In the genomic region with DNA sequence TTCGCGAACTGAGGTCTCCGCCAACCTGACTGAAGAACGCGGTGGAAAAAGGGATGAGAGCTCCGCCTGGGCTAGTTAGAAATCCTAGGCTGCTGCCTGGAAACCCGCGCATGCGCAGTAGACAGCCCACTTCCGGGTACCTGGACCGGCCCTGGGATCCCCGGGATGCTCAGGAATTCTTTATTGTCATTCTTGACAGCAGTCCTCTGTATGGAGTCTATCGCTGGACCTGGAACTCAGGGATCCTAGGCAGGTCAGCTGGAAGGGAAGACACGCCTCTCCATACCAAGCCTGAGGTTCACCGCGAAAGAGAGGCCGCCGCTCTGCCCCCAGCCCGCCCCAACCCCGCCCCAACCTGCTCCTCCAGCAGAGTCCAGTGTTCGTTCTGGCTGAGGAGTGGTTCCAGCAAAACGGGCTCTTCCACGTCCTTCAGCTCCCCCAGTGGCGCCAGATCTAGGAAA, we compare ENCODE assay signal across 9 cellular contexts.
DNase-seq lines count a peak whose midpoint lies in the region; ATAC-seq, FAIRE-seq and TF ChIP-seq lines count a peak whose summit lies in the region.
"Had no signal": no experiment of that assay in that cellular context is flagged by ENCODE, and none has a peak within 500 bp of the region (broad histone marks: within the 10 kb centered on the region; RNA-seq: fewer than 3 reads in every experiment).

No MANE protein-coding gene starts in this region.

- H3K9ac ChIP-seq in GM12878 (ENCODE audit: control insufficient read depth, insufficient read depth, low read length) (no peak overlapping the region), H9 (ENCODE audit: extremely low read depth, insufficient read length, low read length) (no peak overlapping the region)

- H3K27me3 Mint-ChIP-seq in H9 (ENCODE audit: low read depth): peaks cover 20% of the 10 kb centered on the region

- 46% methylated on average over 24 of the region's 24 CpGs for WGBS in GM12878 (ENCODE audit: insufficient coverage, insufficient replicate concordance, low lambda C conversion rate, missing lambda C conversion rate)
- WGBS in H9 (ENCODE audit: extremely low coverage, insufficient read length, low lambda C conversion rate): no CpG with 5 or more reads among the region's 24 CpGs

- no peak overlapping the region for H4K5ac ChIP-seq in H9 (ENCODE audit: insufficient read length, low read depth, low read length)

- TF ChIP-seq CTCF in GM12878 (IDR thresholded peaks at IDR 0.05 in 2 of 3, conservative IDR thresholded peaks at IDR 0.05 in 1 of 3; ENCODE audit: control insufficient read depth in 2 of 3, extremely low read depth in 1 of 3, insufficient read depth in 1 of 3, low read depth in 3 of 3, low read length in 3 of 3) (no peak), H9 (conservative IDR thresholded peaks at IDR 0.05) (no peak)

- no peaks in the 10 kb centered on the region for H3K4me1 Mint-ChIP-seq in H9

- no peak overlapping the region for H3K56ac ChIP-seq in H9 (ENCODE audit: insufficient read length, low read depth, low read length)

- H3K4me3 Mint-ChIP-seq in H9: no peak overlapping the region

- no peak overlapping the region for H2BK12ac ChIP-seq in H9 (ENCODE audit: insufficient read length, low read depth, low read length)

- no peak overlapping the region for H3K4me3 ChIP-seq in GM12878

- no peak overlapping the region for H3K23ac ChIP-seq in H9 (ENCODE audit: insufficient read length, low read depth, low read length)

- H3K27me3 ChIP-seq in GM12878 (replicated peaks in 1 of 2; ENCODE audit: control insufficient read depth in 2 of 2, insufficient read depth in 2 of 2, low read length in 1 of 2) (no peaks in the 10 kb centered on the region), H9 (ENCODE audit: insufficient read depth, low read length) (no peaks in the 10 kb centered on the region)

- peaks cover 91 to 93% of the 10 kb centered on the region in 2 experiments for H3K9me3 Mint-ChIP-seq in H9

- ATAC-seq in GM21381 (IDR thresholded peaks at IDR 0.05; ENCODE audit: unreplicated experiment): peak; percentile 56
- peak; percentile 93 for ATAC-seq in GM12878
- ATAC-seq in HG03095 (IDR thresholded peaks at IDR 0.05; ENCODE audit: unreplicated experiment): no peak

- H3K27ac Mint-ChIP-seq in H9: no peak overlapping the region

- H3K4me1 ChIP-seq in GM12878 (ENCODE audit: control insufficient read depth, insufficient read depth, low read length) (no peaks in the 10 kb centered on the region), H9 (ENCODE audit: insufficient read depth, low read length) (no peaks in the 10 kb centered on the region)

- H3K36me3 Mint-ChIP-seq in H9 (ENCODE audit: insufficient read depth in 1 of 3, low read depth in 3 of 3): peaks cover 35 to 58% (median 44%) of the 10 kb centered on the region in 3 experiments

- TF ChIP-seq EP300 in GM12878 (IDR thresholded peaks at IDR 0.05; ENCODE audit: borderline replicate concordance in 1 of 2, control insufficient read depth in 1 of 2, low read depth in 2 of 2, low read length in 2 of 2): no peak

- CTCF ChIA-PET in GM12878 (lab: Yijun Ruan, JAX): no interaction called here

- H3K79me1 ChIP-seq in H9 (ENCODE audit: insufficient read depth, low read depth, low read length, poor library complexity, severe bottlenecking): no peaks in the 10 kb centered on the region

- H3K4me2 ChIP-seq in GM12878 (ENCODE audit: control insufficient read depth, insufficient read depth) (no peak overlapping the region), H9 (ENCODE audit: insufficient read depth, insufficient read length, low read length) (no peak overlapping the region)

- no peaks in the 10 kb centered on the region; the same call in 1 of the 2 replicates for H3K79me2 ChIP-seq in GM12878 (ENCODE audit: control insufficient read depth, insufficient read depth, low read length)
- H3K79me2 ChIP-seq in H9 (ENCODE audit: insufficient read depth, low read length): no peaks in the 10 kb centered on the region

- no peak overlapping the region for H2BK15ac ChIP-seq in H9 (ENCODE audit: low read depth, low read length)

- H2BK120ac ChIP-seq in H9 (ENCODE audit: low read depth, low read length, poor library complexity, severe bottlenecking): no peak overlapping the region

- TF ChIP-seq POLR2A in GM12878 (IDR thresholded peaks at IDR 0.05; ENCODE audit: low read depth, low read length): no peak

- H3K23me2 ChIP-seq in H9 (ENCODE audit: insufficient read length, low read depth, low read length, poor library complexity, severe bottlenecking): no peaks in the 10 kb centered on the region

- intact Hi-C loops in GM12878 (cut with micrococcal nuclease; ENCODE audit: unreplicated experiment): no loop called here
- intact Hi-C loops in posterior cingulate gyrus (cut with DNase I): no loop called here

- BruUV-seq in GM12878 (replicated peaks; lab: Mats Ljungman, UMichigan): no TSS peak

- H3K36me3 ChIP-seq in GM12878 (ENCODE audit: control insufficient read depth in 2 of 2, insufficient read depth in 2 of 2, low read length in 1 of 2): no peaks in the 10 kb centered on the region

- SMC1A ChIA-PET in GM12878 (lab: Charles Lee; ENCODE audit: uncharacterized antibody, unreplicated experiment): no interaction called here

- no peak for FAIRE-seq in GM12878 (lab: Jason Lieb, UNC)

- no peak overlapping the region for H2AK5ac ChIP-seq in H9 (ENCODE audit: insufficient read length, low read length)

- TF ChIP-seq RAD21 in GM12878 (IDR thresholded peaks at IDR 0.05; ENCODE audit: insufficient read depth, low read depth, low read length): no peak

- in situ Hi-C loops in GM12878 (cut with MboI): loop anchor here (25.0 kb wide), 1 partner anchor 666 kb away; no protein-coding TSS in a partner anchor

- H4K20me1 ChIP-seq in GM12878 (ENCODE audit: control insufficient read depth, insufficient read depth): no peaks in the 10 kb centered on the region
- no peaks in the 10 kb centered on the region for H4K20me1 ChIP-seq in H9 (ENCODE audit: control insufficient read depth, insufficient read depth, insufficient read length)

- H3T11ph ChIP-seq in H9 (ENCODE audit: low read length): no peak overlapping the region

- no peak overlapping the region for H3K4ac ChIP-seq in H9 (ENCODE audit: low read depth, low read length)

- no peak overlapping the region for H3K27ac ChIP-seq in GM12878 (ENCODE audit: control insufficient read depth, insufficient read depth)
- no peak overlapping the region for H3K27ac ChIP-seq in H9 (ENCODE audit: insufficient read length, low read depth, low read length)
- H3K27ac ChIP-seq: HL-60 had no signal

- no peak overlapping the region for H3K18ac ChIP-seq in H9 (ENCODE audit: insufficient read length, low read depth, low read length)

- no peak overlapping the region for H2BK5ac ChIP-seq in H9 (ENCODE audit: insufficient read length, low read length)

- POLR2A ChIA-PET in GM12878 (lab: Charles Lee): no interaction called here

- no peak overlapping the region for H2BK20ac ChIP-seq in H9 (ENCODE audit: low read depth, low read length, poor library complexity, severe bottlenecking)

- H4K91ac ChIP-seq in H9 (ENCODE audit: insufficient read length, low read depth, low read length): no peak overlapping the region

- H4K8ac ChIP-seq in H9 (replicated peaks; ENCODE audit: insufficient read length, low read depth, low read length): no peak overlapping the region

- no peak overlapping the region for H3K14ac ChIP-seq in H9 (ENCODE audit: insufficient read depth, low read length)

- H2AFZ ChIP-seq in GM12878 (ENCODE audit: control insufficient read depth, low read depth, low read length) (no peak overlapping the region), H9 (ENCODE audit: low read length) (no peak overlapping the region)

- RAD21 ChIA-PET in GM12878 (lab: Charles Lee; ENCODE audit: unreplicated experiment): no interaction called here

- H3K9me3 ChIP-seq in GM12878 (replicated peaks; ENCODE audit: control insufficient read depth, insufficient read depth, low read length) (no peaks in the 10 kb centered on the region; the same call in 2 of the 3 replicates), H9 (ENCODE audit: control insufficient read depth, low read depth, low read length) (peaks cover 76% of the 10 kb centered on the region)

- DNase-seq in NCI-H1930 (lab: John Stamatoyannopoulos, UW): peak; percentile 97 to 98
- no peak for DNase-seq in GM12878 (ENCODE audit: low read depth, low spot score)
- DNase-seq in posterior cingulate gyrus: peak in 6 of 10 donors; percentile 9 to 88 (median 64)
- DNase-seq in CD1c-positive myeloid dendritic cell (ENCODE audit: extremely low spot score): no peak
- DNase-seq in H9: no peak
- DNase-seq in dermis blood vessel endothelial cell: no peak

TF ChIP-seq in GM12878, 131 proteins besides CTCF, POLR2A, EP300 and RAD21:
- TF ChIP-seq, protein P1, sequence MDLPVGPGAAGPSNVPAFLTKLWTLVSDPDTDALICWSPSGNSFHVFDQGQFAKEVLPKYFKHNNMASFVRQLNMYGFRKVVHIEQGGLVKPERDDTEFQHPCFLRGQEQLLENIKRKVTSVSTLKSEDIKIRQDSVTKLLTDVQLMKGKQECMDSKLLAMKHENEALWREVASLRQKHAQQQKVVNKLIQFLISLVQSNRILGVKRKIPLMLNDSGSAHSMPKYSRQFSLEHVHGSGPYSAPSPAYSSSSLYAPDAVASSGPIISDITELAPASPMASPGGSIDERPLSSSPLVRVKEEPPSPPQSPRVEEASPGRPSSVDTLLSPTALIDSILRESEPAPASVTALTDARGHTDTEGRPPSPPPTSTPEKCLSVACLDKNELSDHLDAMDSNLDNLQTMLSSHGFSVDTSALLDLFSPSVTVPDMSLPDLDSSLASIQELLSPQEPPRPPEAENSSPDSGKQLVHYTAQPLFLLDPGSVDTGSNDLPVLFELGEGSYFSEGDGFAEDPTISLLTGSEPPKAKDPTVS (IDR thresholded peaks at IDR 0.05; ENCODE audit: low read depth, low read length): no peak

Comparison
In these comparisons a context has a peak if more than half of its experiments do, and no peak if none do; other contexts are left out.
1. DNase-seq: peak in NCI-H1930 (2 of 2) and posterior cingulate gyrus (6 of 10); none in GM12878 (single experiment), CD1c-positive myeloid dendritic cell (single experiment), H9 (single experiment) and dermis blood vessel endothelial cell (single experiment).